Comparison of ENCODE assay signal across 3 cellular contexts in genomic region chr16:22683730-22684280, GRCh38.
TF ChIP-seq lines count a peak whose summit lies in the region.

No MANE protein-coding gene starts in this region.

TF ChIP-seq in GM23338, 12 proteins besides CTCF, POLR2A, EP300 and RAD21 (continues in another document):
- no peak for TF ChIP-seq ETS1 (IDR thresholded peaks at IDR 0.05)
- TF ChIP-seq NANOG (IDR thresholded peaks at IDR 0.05; ENCODE audit: borderline replicate concordance), result no peak
- TF ChIP-seq CREB1 (CRISPR knock-in tag; IDR thresholded peaks at IDR 0.05; ENCODE audit: low read depth), result no peak
- no peak for TF ChIP-seq ZNF331 (CRISPR knock-in tag; IDR thresholded peaks at IDR 0.05; ENCODE audit: low read depth)
- no peak for TF ChIP-seq REST (IDR thresholded peaks at IDR 0.05; ENCODE audit: unreplicated experiment)

TF ChIP-seq in H1, 55 proteins besides CTCF, POLR2A, EP300 and RAD21 (continued from another document):
- TF ChIP-seq RBBP5 (IDR thresholded peaks at IDR 0.05; ENCODE audit: borderline replicate concordance, low read depth, low read length) (no peak), CHD2 (IDR thresholded peaks at IDR 0.05; ENCODE audit: low read length) (no peak), BACH1 (IDR thresholded peaks at IDR 0.05; ENCODE audit: low read length) (no peak), TCF12 (IDR thresholded peaks at IDR 0.05; ENCODE audit: low read depth, low read length) (no peak), HDAC2 (IDR thresholded peaks at IDR 0.05; ENCODE audit: borderline replicate concordance in 1 of 2, low read depth in 2 of 2, low read length in 2 of 2) (no peak), CREB1 (IDR thresholded peaks at IDR 0.05) (no peak), JUN (IDR thresholded peaks at IDR 0.05; ENCODE audit: low read depth, low read length) (no peak), SIX5 (IDR thresholded peaks at IDR 0.05; ENCODE audit: low read depth, low read length) (no peak), JUND (IDR thresholded peaks at IDR 0.05; ENCODE audit: low read length) (no peak), YY1 (IDR thresholded peaks at IDR 0.05; ENCODE audit: low read depth, low read length) (no peak), TBP (IDR thresholded peaks at IDR 0.05; ENCODE audit: low read depth, low read length) (no peak), ASH2L (IDR thresholded peaks at IDR 0.05; ENCODE audit: low read length) (no peak), SP1 (IDR thresholded peaks at IDR 0.05; ENCODE audit: low read depth, low read length) (no peak), KDM4A (IDR thresholded peaks at IDR 0.05; ENCODE audit: low read depth, low read length, severe bottlenecking) (no peak), CEBPB (IDR thresholded peaks at IDR 0.05; ENCODE audit: low read depth, low read length) (no peak), KDM5A (IDR thresholded peaks at IDR 0.05; ENCODE audit: low read length) (no peak)

TF ChIP-seq in neural cell, 6 proteins besides CTCF, POLR2A, EP300 and RAD21:
- TF ChIP-seq REST (IDR thresholded peaks at IDR 0.05; ENCODE audit: borderline replicate concordance), result peak; percentile 85
- no peak for TF ChIP-seq EZH2 (IDR thresholded peaks at IDR 0.05; ENCODE audit: borderline replicate concordance, insufficient read depth, low read length, poor library complexity, severe bottlenecking)
- peak; percentile 64 for TF ChIP-seq POLR2AphosphoS5 (IDR thresholded peaks at IDR 0.05)
- no peak for TF ChIP-seq MXI1 (conservative IDR thresholded peaks at IDR 0.05; ENCODE audit: poor library complexity, severe bottlenecking)
- TF ChIP-seq SMC3 (conservative IDR thresholded peaks at IDR 0.05; ENCODE audit: poor library complexity), result no peak
TF ChIP-seq in neural cell: peak in this region for 2.
